11 cellular contexts compared by ENCODE assay signal in genomic region chr3:67016522-67017080, GRCh38. TPM values are rescaled to one million over a fixed set of nuclear protein-coding genes. Genes with fewer than 3 reads are reported as not detected.
DNase-seq lines count a peak whose midpoint lies in the region; ATAC-seq, FAIRE-seq and TF ChIP-seq lines count a peak whose summit lies in the region.
"Had no signal": no experiment of that assay in that cellular context is flagged by ENCODE, and none has a peak within 500 bp of the region (broad histone marks: within the 10 kb centered on the region; RNA-seq: fewer than 3 reads in every experiment).

No MANE protein-coding gene starts in this region.

- ATAC-seq in GM18511 (IDR thresholded peaks at IDR 0.05; ENCODE audit: unreplicated experiment) (peak; percentile 55), GM19438 (IDR thresholded peaks at IDR 0.05; ENCODE audit: low read depth, unreplicated experiment) (peak; percentile 46), HG03064 (IDR thresholded peaks at IDR 0.05; ENCODE audit: low read depth, unreplicated experiment) (peak; percentile 40), GM12878 (peak; percentile 49)

- DNase-seq in GM12878 (ENCODE audit: low read depth, low spot score) (no peak), AG08396 (ENCODE audit: low spot score) (no peak), immature natural killer cell (no peak)
- no peak for DNase-seq in activated CD4-positive, alpha-beta T cell treated with anti-CD3 and anti-CD28 coated beads, Interleukin-2, amount 50 U/mL, for 1 hour
- DNase-seq in activated CD4-positive, CD25-positive, alpha-beta regulatory T cell treated with anti-CD3 and anti-CD28 coated beads, Interleukin-2, amount 50 U/mL, for 72 hours, result no peak
- DNase-seq: anterior cingulate cortex; SJCRH30; stimulated activated naive CD4-positive, alpha-beta T cell treated with Interleukin-2 at 50 U/mL for 16 hours had no signal

- no peak overlapping the region; the same call in 1 of the 2 replicates for H2AFZ ChIP-seq in GM12878 (ENCODE audit: control insufficient read depth, low read depth, low read length)

- H3K27me3 Mint-ChIP-seq in immature natural killer cell (ENCODE audit: low read depth in 3 of 3), result peaks cover 0 to 3% (median 2%) of the 10 kb centered on the region in 3 donors

- H3K9me3 Mint-ChIP-seq in immature natural killer cell, result no peaks in the 10 kb centered on the region

- TF ChIP-seq POLR2A in GM12878 (IDR thresholded peaks at IDR 0.05; ENCODE audit: low read depth, low read length), result 0 out of 2 replicates have a peak, but pooled peaks have one; percentile 29

- POLR2A ChIA-PET in GM12878 (lab: Charles Lee), result interaction anchor here (0.6 to 2.8 kb wide), 5 partner anchors 17 to 635 kb away, joined by 3 to 9 read pairs (median 4); partner anchors contain the start of gene KBTBD8

- no peak overlapping the region for H3K27ac Mint-ChIP-seq in immature natural killer cell

- no peaks in the 10 kb centered on the region for H3K27me3 ChIP-seq in GM12878 (replicated peaks in 1 of 2; ENCODE audit: control insufficient read depth in 2 of 2, insufficient read depth in 2 of 2, low read length in 1 of 2)
- H3K27me3 ChIP-seq: SJCRH30 had no signal

- CTCF ChIA-PET in GM12878 (lab: Yijun Ruan, JAX), result interaction anchor here (1.1 to 2.4 kb wide), 4 partner anchors 10 to 45 kb away, joined by 4 to 11 read pairs (median 6); no protein-coding TSS in a partner anchor

- FAIRE-seq in GM12878 (lab: Jason Lieb, UNC), result no peak

- no peaks in the 10 kb centered on the region for H4K20me1 ChIP-seq in GM12878 (ENCODE audit: control insufficient read depth, insufficient read depth)

- TF ChIP-seq EP300 in GM12878 (IDR thresholded peaks at IDR 0.05; ENCODE audit: borderline replicate concordance in 1 of 2, control insufficient read depth in 1 of 2, low read depth in 2 of 2, low read length in 2 of 2), result no peak

- TF ChIP-seq RAD21 in GM12878 (IDR thresholded peaks at IDR 0.05; ENCODE audit: insufficient read depth, low read depth, low read length), result no peak

- no peaks in the 10 kb centered on the region for H3K36me3 ChIP-seq in GM12878 (ENCODE audit: control insufficient read depth in 2 of 2, insufficient read depth in 2 of 2, low read length in 1 of 2)
- H3K36me3 ChIP-seq: SJCRH30 had no signal

- peak overlapping the region; percentile 13 for H3K9ac ChIP-seq in GM12878 (ENCODE audit: control insufficient read depth, insufficient read depth, low read length)

- no peaks in the 10 kb centered on the region for H3K9me3 ChIP-seq in GM12878 (replicated peaks; ENCODE audit: control insufficient read depth, insufficient read depth, low read length)
- H3K9me3 ChIP-seq: SJCRH30 had no signal

- WGBS in GM12878 (ENCODE audit: insufficient coverage, insufficient replicate concordance, low lambda C conversion rate, missing lambda C conversion rate), result 67% methylated on average over 3 of the region's 3 CpGs

- BruUV-seq in GM12878 (replicated peaks; lab: Mats Ljungman, UMichigan), result no TSS peak

- H3K4me3 Mint-ChIP-seq in immature natural killer cell, result no peak overlapping the region

- SMC1A ChIA-PET in GM12878 (lab: Charles Lee; ENCODE audit: uncharacterized antibody, unreplicated experiment), result interaction anchor here (0.8 to 3.1 kb wide), 7 partner anchors 11 to 44 kb away, joined by 3 to 11 read pairs (median 5); partner anchors contain the start of gene KBTBD8

- H3K4me2 ChIP-seq in GM12878 (ENCODE audit: control insufficient read depth, insufficient read depth), result peak overlapping the region; percentile 73

- peak overlapping the region; percentile 13 for H3K4me3 ChIP-seq in GM12878
- H3K4me3 ChIP-seq: SJCRH30 had no signal

- no peak for TF ChIP-seq CTCF in GM12878 (IDR thresholded peaks at IDR 0.05 in 2 of 3, conservative IDR thresholded peaks at IDR 0.05 in 1 of 3; ENCODE audit: control insufficient read depth in 2 of 3, extremely low read depth in 1 of 3, insufficient read depth in 1 of 3, low read depth in 3 of 3, low read length in 3 of 3)

- peaks cover 8 to 12% of the 10 kb centered on the region in 2 donors for H3K4me1 Mint-ChIP-seq in immature natural killer cell

- peaks cover 38% of the 10 kb centered on the region for H3K4me1 ChIP-seq in GM12878 (ENCODE audit: control insufficient read depth, insufficient read depth, low read length)
- H3K4me1 ChIP-seq: SJCRH30 had no signal

- H3K27ac ChIP-seq in GM12878 (ENCODE audit: control insufficient read depth, insufficient read depth), result peak overlapping the region; percentile 62
- H3K27ac ChIP-seq: SJCRH30 had no signal

- peaks cover 11 to 13% (median 13%) of the 10 kb centered on the region in 3 donors for H3K36me3 Mint-ChIP-seq in immature natural killer cell

- in situ Hi-C loops in GM12878 (cut with MboI), result no loop called here

- RAD21 ChIA-PET in GM12878 (lab: Charles Lee; ENCODE audit: unreplicated experiment), result interaction anchor here (0.9 to 1.4 kb wide), 4 partner anchors 26 to 44 kb away, joined by 3 to 12 read pairs (median 3); no protein-coding TSS in a partner anchor

- intact Hi-C loops in GM12878 (cut with micrococcal nuclease; ENCODE audit: unreplicated experiment), result loop anchor here (1.0 kb wide), 1 partner anchor 16 kb away; no protein-coding TSS in a partner anchor

- no peaks in the 10 kb centered on the region for H3K79me2 ChIP-seq in GM12878 (ENCODE audit: control insufficient read depth, insufficient read depth, low read length)

TF ChIP-seq in GM12878, 131 proteins besides CTCF, POLR2A, EP300 and RAD21 (continues in another document):
- TF ChIP-seq BCL3 (IDR thresholded peaks at IDR 0.05; ENCODE audit: borderline replicate concordance, insufficient read depth, low read depth, low read length, poor library complexity, severe bottlenecking), result peak; percentile 14
- TF ChIP-seq BHLHE40 (IDR thresholded peaks at IDR 0.05; ENCODE audit: borderline replicate concordance in 1 of 2, low read depth in 2 of 2, low read length in 1 of 2), result 0 out of 4 replicates have a peak, but pooled peaks of 1 of the 2 experiments have one; percentile 7
- no peak for TF ChIP-seq SIX5 (IDR thresholded peaks at IDR 0.05; ENCODE audit: low read depth, low read length, severe bottlenecking)
- TF ChIP-seq IKZF2 (IDR thresholded peaks at IDR 0.05), result peak; percentile 19 to 38; a peak in 2 of 4 replicates
- no peak for TF ChIP-seq CEBPB (IDR thresholded peaks at IDR 0.05; ENCODE audit: borderline replicate concordance in 1 of 2, low read depth in 2 of 2, low read length in 2 of 2)
- no peak for TF ChIP-seq CEBPZ (IDR thresholded peaks at IDR 0.05; ENCODE audit: low read depth, low read length)

RNA-seq across cellular contexts. Expression of gene KBTBD8, which starts 18.5 kb away (rescaled TPM):
- total RNA-seq in GM12878 (2013; cell fraction: nucleolus; rRNA removed), result 9.7 and 10.0 TPM in 2 replicates
- total RNA-seq in GM12878 (2014; rRNA removed), result 33.2 and 38.5 TPM in 2 replicates
- total RNA-seq in GM12878 (2014; rRNA removed; fragmentation: Illumina TruSeq; extraction: Trizol), result 35.7 and 35.8 TPM in 2 replicates
- total RNA-seq in GM12878 (2021), result 27.6 and 28.8 TPM in 2 replicates
- polyA plus RNA-seq in GM12878 (2011; ENCODE audit: low read depth), result 16.2 TPM
- 44.4 and 54.1 TPM in 2 replicates for polyA plus RNA-seq in GM12878 (2011; rRNA removed)
- 13.8 and 16.4 TPM in 2 replicates for polyA plus RNA-seq in GM12878 (2011; cell fraction: cytosol; rRNA removed)
- polyA plus RNA-seq in GM12878 (2011; cell fraction: nucleus; rRNA removed), result 11.6 and 14.3 TPM in 2 replicates
- 10.7 and 19.6 TPM in 2 replicates for polyA plus RNA-seq in GM12878 (2012)
- polyA plus RNA-seq in GM12878 (2014; fragmentation: Illumina TruSeq; extraction: Trizol), result 24.4 and 34.5 TPM in 2 replicates
- polyA plus RNA-seq in GM12878 (2014; fragmentation: Nextera tagmentation; extraction: Ambion mirVana), result 1 to 10 TPM; 8.5 to 9.2 TPM
- 13.6 and 14.3 TPM in 2 replicates for polyA plus RNA-seq in GM12878 (2014; rRNA removed)
- polyA plus RNA-seq in GM12878 (2016; fragmentation: Nextera tagmentation; extraction: Ambion mirVana), result 10 to 100 TPM; 11.9 to 13.5 TPM
- 40.0 and 87.9 TPM in 2 replicates for polyA minus RNA-seq in GM12878 (2011; rRNA and poly(A)+ RNA removed)
- polyA minus RNA-seq in GM12878 (2011; cell fraction: cytosol; rRNA and poly(A)+ RNA removed), result 26.6 and 32.5 TPM in 2 replicates
- 17.2 and 22.4 TPM in 2 replicates for polyA minus RNA-seq in GM12878 (2011; cell fraction: nucleus; rRNA and poly(A)+ RNA removed)
- polyA plus RNA-seq in immature natural killer cell, result 1 to 10 TPM; 2.8 to 4.0 (median 3.0) TPM
